In the genomic region with DNA sequence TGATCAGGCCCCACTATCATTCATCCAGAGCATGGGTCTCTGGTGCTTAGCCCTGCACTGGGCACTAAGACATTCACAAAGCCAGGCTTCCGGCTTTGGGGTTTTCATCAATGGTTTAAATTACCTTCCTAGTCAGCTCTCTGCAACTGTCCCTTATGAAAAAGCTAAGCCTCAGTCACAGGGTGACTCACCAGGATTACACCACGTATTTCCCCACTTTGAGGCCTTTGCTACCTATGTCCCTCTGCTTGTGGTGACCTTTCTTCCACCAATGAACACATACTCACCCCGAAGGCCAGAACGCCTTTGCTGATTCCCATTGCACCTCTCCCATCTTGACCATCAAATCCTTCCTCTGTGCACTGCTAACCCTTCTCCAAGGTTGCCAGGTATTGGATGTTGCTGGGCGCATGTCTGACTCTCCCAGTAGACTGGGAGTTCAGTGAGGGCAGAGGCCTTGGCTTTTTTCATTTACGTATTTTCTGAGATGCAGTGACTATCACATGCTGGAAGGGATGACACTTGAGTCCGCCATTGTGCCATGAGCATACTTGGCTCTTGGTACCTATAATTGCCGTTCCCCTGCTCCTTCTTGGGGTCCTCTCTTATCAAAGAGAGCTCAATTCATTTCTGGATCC, we compare ENCODE assay signal across 9 cellular contexts. TPM values are rescaled to one million over a fixed set of nuclear protein-coding genes. Genes with fewer than 3 reads are reported as not detected.
A peak's percentile ranks its signal among the peaks of the same experiment; 100 is the strongest.
DNase-seq lines count a peak whose midpoint lies in the region; ATAC-seq, FAIRE-seq and TF ChIP-seq lines count a peak whose summit lies in the region.
"Had no signal": no experiment of that assay in that cellular context is flagged by ENCODE, and none has a peak within 500 bp of the region (broad histone marks: within the 10 kb centered on the region; RNA-seq: fewer than 3 reads in every experiment).

No MANE protein-coding gene starts in this region.

- H3K27ac Mint-ChIP-seq in effector memory CD8-positive, alpha-beta T cell, result peak overlapping the region; percentile 11 to 64

- H3K4me3 ChIP-seq in NB4 (ENCODE audit: low read depth, low read length), result no peak overlapping the region

- H3K36me3 Mint-ChIP-seq in effector memory CD8-positive, alpha-beta T cell (ENCODE audit: insufficient read depth), result no peaks in the 10 kb centered on the region

- no peaks in the 10 kb centered on the region for H3K27me3 Mint-ChIP-seq in effector memory CD8-positive, alpha-beta T cell

- no peak for FAIRE-seq in D721Med (lab: Jason Lieb, UNC)

- H3K4me1 Mint-ChIP-seq in effector memory CD8-positive, alpha-beta T cell (ENCODE audit: low read depth in 2 of 2), result peaks cover 11 to 16% of the 10 kb centered on the region in 2 donors

- no peak for TF ChIP-seq CTCF in NB4 (IDR thresholded peaks at IDR 0.05; ENCODE audit: low read depth, low read length)
- TF ChIP-seq CTCF in D721Med (IDR thresholded peaks at IDR 0.05; ENCODE audit: insufficient read depth, missing control alignments), result no peak

- no peaks in the 10 kb centered on the region for H3K9me3 Mint-ChIP-seq in effector memory CD8-positive, alpha-beta T cell

- ATAC-seq in GM21423 (IDR thresholded peaks at IDR 0.05; ENCODE audit: unreplicated experiment) (peak; percentile 56), HG03139 (IDR thresholded peaks at IDR 0.05; ENCODE audit: unreplicated experiment) (no peak)
- ATAC-seq in effector memory CD8-positive, alpha-beta T cell (replicated peaks), result no peak

- H3K4me3 Mint-ChIP-seq in effector memory CD8-positive, alpha-beta T cell, result no peak overlapping the region

- TF ChIP-seq POLR2A in NB4 (IDR thresholded peaks at IDR 0.05; ENCODE audit: extremely low read depth, insufficient read length), result no peak

- DNase-seq in Daoy (ENCODE audit: low read depth), result peak; percentile 54
- peak; percentile 90 for DNase-seq in NB4 (ENCODE audit: low read depth)
- no peak for DNase-seq in effector memory CD8-positive, alpha-beta T cell
- no peak for DNase-seq in NCI-H1092 (lab: John Stamatoyannopoulos, UW)
- no peak for DNase-seq in GM19238 (ENCODE audit: insufficient read length, low spot score)
- DNase-seq in D721Med (ENCODE audit: insufficient read length, low spot score), result no peak
- DNase-seq: NCI-H1417 had no signal

RNA-seq across cellular contexts. Expression of gene TNFSF8, which starts 58.7 kb away (rescaled TPM):
- not detected in 2 replicates for total RNA-seq in Daoy (2014; rRNA removed; shearing (Covaris generic))

Comparison
In these comparisons a context has a peak if more than half of its experiments do, and no peak if none do; other contexts are left out.
1. DNase-seq: peak in Daoy (single experiment) and NB4 (single experiment); none in effector memory CD8-positive, alpha-beta T cell (0 of 3), NCI-H1092 (single experiment), GM19238 (single experiment) and D721Med (single experiment).